21 cellular contexts compared by ENCODE assay signal in genomic region chr2:113135354-113135753, GRCh38. TPM values are rescaled to one million over a fixed set of nuclear protein-coding genes. Genes with fewer than 3 reads are reported as not detected.
A peak's percentile ranks its signal among the peaks of the same experiment; 100 is the strongest.
DNase-seq lines count a peak whose midpoint lies in the region; ATAC-seq lines count a peak whose summit lies in the region.
"Had no signal": no experiment of that assay in that cellular context is flagged by ENCODE, and none has a peak within 500 bp of the region (broad histone marks: within the 10 kb centered on the region; RNA-seq: fewer than 3 reads in every experiment).

No MANE protein-coding gene starts in this region.

- ATAC-seq in GM18858 (IDR thresholded peaks at IDR 0.05; ENCODE audit: unreplicated experiment) (peak; percentile 56), left lobe of liver (no peak)
- ATAC-seq in activated T-helper 17 cell treated with anti-CD3 and anti-CD28 coated beads, Interleukin-2, amount 50 U/mL, for 72 hours (replicated peaks), result peak; percentile 25
- ATAC-seq: CD8-positive, alpha-beta T cell had no signal

- no peak overlapping the region for H3K27ac Mint-ChIP-seq in activated T-helper 17 cell treated with anti-CD3 and anti-CD28 coated beads, Interleukin-2, amount 50 U/mL, for 72 hours
- no peak overlapping the region for H3K27ac Mint-ChIP-seq in T-helper 2 cell treated with Interferon-gamma antibody and Interleukin-4, amounts not matched to agents 5 μg/mL and 100 μg/mL, for 36 hours
- H3K27ac Mint-ChIP-seq: CD8-positive, alpha-beta T cell; IgD-negative memory B cell had no signal

- H3K4me1 Mint-ChIP-seq in activated T-helper 17 cell treated with anti-CD3 and anti-CD28 coated beads, Interleukin-2, amount 50 U/mL, for 72 hours, result peaks cover 18% of the 10 kb centered on the region
- H3K4me1 Mint-ChIP-seq in T-helper 2 cell treated with Interferon-gamma antibody and Interleukin-4, amounts not matched to agents 5 μg/mL and 100 μg/mL, for 36 hours (ENCODE audit: low read depth), result peaks cover 28% of the 10 kb centered on the region

- no peak overlapping the region for H3K4me3 Mint-ChIP-seq in activated T-helper 17 cell treated with anti-CD3 and anti-CD28 coated beads, Interleukin-2, amount 50 U/mL, for 72 hours
- H3K4me3 Mint-ChIP-seq in T-helper 2 cell treated with Interferon-gamma antibody and Interleukin-4, amounts not matched to agents 5 μg/mL and 100 μg/mL, for 36 hours, result no peak overlapping the region
- H3K4me3 Mint-ChIP-seq: CD8-positive, alpha-beta T cell; IgD-negative memory B cell had no signal

- peak; percentile 30 for DNase-seq in activated CD8-positive, alpha-beta memory T cell treated with anti-CD3 and anti-CD28 coated beads for 24 hours
- DNase-seq in activated CD8-positive, alpha-beta memory T cell treated with anti-CD3 and anti-CD28 coated beads, Interleukin-2, amount 50 U/mL, for 48 hours, result no peak
- DNase-seq in left lobe of liver (ENCODE audit: low spot score) (peak; percentile 27), NCI-H2227 (lab: John Stamatoyannopoulos, UW; ENCODE audit: unreplicated experiment) (no peak)
- DNase-seq in T-helper 2 cell treated with Interferon-gamma antibody and Interleukin-4, amounts not matched to agents 5 μg/mL and 100 μg/mL, for 36 hours (ENCODE audit: low spot score), result no peak
- DNase-seq in effector CD4-positive, alpha-beta T cell, result no peak
- DNase-seq: NCI-H1105 treated with DMSO at 0.1 percent for 48 hours, NCI-H1694 treated with DMSO at 0.1 percent for 48 hours, NCI-H2171, NCI-H774, PC-9, SJCRH30 had no signal

- no peaks in the 10 kb centered on the region for H3K27me3 Mint-ChIP-seq in activated T-helper 17 cell treated with anti-CD3 and anti-CD28 coated beads, Interleukin-2, amount 50 U/mL, for 72 hours
- H3K27me3 Mint-ChIP-seq in T-helper 2 cell treated with Interferon-gamma antibody and Interleukin-4, amounts not matched to agents 5 μg/mL and 100 μg/mL, for 36 hours (ENCODE audit: low read depth), result no peaks in the 10 kb centered on the region

- H3K36me3 Mint-ChIP-seq in activated T-helper 17 cell treated with anti-CD3 and anti-CD28 coated beads, Interleukin-2, amount 50 U/mL, for 72 hours (ENCODE audit: low read depth), result peaks cover 9% of the 10 kb centered on the region
- H3K36me3 Mint-ChIP-seq in T-helper 2 cell treated with Interferon-gamma antibody and Interleukin-4, amounts not matched to agents 5 μg/mL and 100 μg/mL, for 36 hours (ENCODE audit: low read depth), result no peaks in the 10 kb centered on the region
- H3K36me3 Mint-ChIP-seq: CD8-positive, alpha-beta T cell; IgD-negative memory B cell had no signal

- H3K9me3 Mint-ChIP-seq in activated T-helper 17 cell treated with anti-CD3 and anti-CD28 coated beads, Interleukin-2, amount 50 U/mL, for 72 hours, result no peaks in the 10 kb centered on the region
- no peaks in the 10 kb centered on the region for H3K9me3 Mint-ChIP-seq in T-helper 2 cell treated with Interferon-gamma antibody and Interleukin-4, amounts not matched to agents 5 μg/mL and 100 μg/mL, for 36 hours
- H3K9me3 Mint-ChIP-seq: CD8-positive, alpha-beta T cell; IgD-negative memory B cell had no signal

RNA-seq across cellular contexts. Expression of gene IL1RN, which starts 8.0 kb away (rescaled TPM):
- total RNA-seq in activated T-helper 17 cell treated with anti-CD3 and anti-CD28 coated beads, Interleukin-2, amount 50 U/mL, for 72 hours, result 10 to 100 TPM; 12.8 to 32.8 TPM
- total RNA-seq in left lobe of liver, result 16.0 TPM
- total RNA-seq: A172; CD8-positive, alpha-beta T cell; H1; HT1080; LHCN-M2; NCI-H460; SJCRH30 had no signal

RNA-seq across cellular contexts. Expression of gene PSD4, which starts 38.4 kb away (rescaled TPM):
- total RNA-seq in activated T-helper 17 cell treated with anti-CD3 and anti-CD28 coated beads, Interleukin-2, amount 50 U/mL, for 72 hours, result 100 to 1,000 TPM; 300 to 503 TPM
- 60.3 TPM for total RNA-seq in left lobe of liver

Comparison
In these comparisons a context has a peak if more than half of its experiments do, and no peak if none do; other contexts are left out.
1. DNase-seq: peak in activated CD8-positive, alpha-beta memory T cell treated with anti-CD3 and anti-CD28 coated beads for 24 hours (single experiment) and left lobe of liver (single experiment); none in activated CD8-positive, alpha-beta memory T cell treated with anti-CD3 and anti-CD28 coated beads, Interleukin-2, amount 50 U/mL, for 48 hours (single experiment), T-helper 2 cell treated with Interferon-gamma antibody and Interleukin-4, amounts not matched to agents 5 μg/mL and 100 μg/mL, for 36 hours (single experiment), NCI-H2227 (single experiment) and effector CD4-positive, alpha-beta T cell (single experiment).